In the genomic region with DNA sequence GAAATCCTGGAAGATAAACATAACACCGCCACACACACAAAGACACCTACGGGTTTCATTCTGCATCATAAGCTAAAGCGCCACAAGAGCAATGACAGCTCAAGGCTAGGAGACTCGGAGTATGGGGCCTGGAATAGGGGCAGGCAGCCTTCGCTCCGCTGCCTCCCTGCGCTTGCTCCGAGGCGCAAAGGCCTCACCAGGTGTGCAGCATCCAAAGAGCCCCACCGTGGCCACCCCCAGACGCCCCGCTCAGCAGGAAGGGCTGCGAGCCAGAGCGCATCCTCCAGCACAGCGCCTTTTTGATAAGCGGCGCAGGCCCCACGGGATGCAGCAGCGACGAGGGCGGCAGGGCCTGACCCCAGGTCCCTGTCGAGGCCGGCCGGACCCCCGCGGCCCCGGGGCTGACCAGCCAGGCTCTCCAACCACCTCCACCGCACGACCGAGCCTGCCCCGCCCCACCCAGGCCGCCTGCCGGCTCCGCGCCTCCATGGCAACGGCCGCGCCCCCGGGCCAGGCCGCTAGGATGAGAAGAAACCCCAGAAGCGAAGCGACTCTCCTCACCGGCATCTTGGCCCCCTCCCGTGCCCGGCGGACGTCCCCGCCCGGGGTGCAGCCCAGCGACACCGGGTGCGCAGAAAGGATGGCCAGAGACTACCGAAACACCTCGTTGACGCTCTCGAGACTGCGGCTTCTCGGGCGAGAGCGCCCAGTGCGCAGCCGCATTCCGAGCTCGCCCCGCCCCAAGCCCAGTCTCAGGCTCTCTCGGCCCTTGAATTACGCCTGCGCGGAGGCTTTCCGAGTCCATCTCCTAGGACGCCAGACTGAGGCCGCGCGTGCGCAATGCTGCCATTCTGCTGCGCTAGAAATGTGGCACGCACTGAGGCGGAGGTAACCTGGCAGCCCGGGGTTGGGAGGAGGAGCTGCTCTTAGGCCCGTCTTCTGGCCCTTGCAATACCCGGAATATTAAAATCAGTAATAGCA, we compare ENCODE assay signal across 1 cellular context.
TF ChIP-seq lines count a peak whose summit lies in the region.

A gene (minus strand): TSS at position 694 of the 981 bp plus-strand sequence. CDS start 127 bp downstream, at position 567.

TF ChIP-seq in K562, 482 proteins besides CTCF, POLR2A, EP300 and RAD21 (continued from another document):
- TF ChIP-seq, protein P1, sequence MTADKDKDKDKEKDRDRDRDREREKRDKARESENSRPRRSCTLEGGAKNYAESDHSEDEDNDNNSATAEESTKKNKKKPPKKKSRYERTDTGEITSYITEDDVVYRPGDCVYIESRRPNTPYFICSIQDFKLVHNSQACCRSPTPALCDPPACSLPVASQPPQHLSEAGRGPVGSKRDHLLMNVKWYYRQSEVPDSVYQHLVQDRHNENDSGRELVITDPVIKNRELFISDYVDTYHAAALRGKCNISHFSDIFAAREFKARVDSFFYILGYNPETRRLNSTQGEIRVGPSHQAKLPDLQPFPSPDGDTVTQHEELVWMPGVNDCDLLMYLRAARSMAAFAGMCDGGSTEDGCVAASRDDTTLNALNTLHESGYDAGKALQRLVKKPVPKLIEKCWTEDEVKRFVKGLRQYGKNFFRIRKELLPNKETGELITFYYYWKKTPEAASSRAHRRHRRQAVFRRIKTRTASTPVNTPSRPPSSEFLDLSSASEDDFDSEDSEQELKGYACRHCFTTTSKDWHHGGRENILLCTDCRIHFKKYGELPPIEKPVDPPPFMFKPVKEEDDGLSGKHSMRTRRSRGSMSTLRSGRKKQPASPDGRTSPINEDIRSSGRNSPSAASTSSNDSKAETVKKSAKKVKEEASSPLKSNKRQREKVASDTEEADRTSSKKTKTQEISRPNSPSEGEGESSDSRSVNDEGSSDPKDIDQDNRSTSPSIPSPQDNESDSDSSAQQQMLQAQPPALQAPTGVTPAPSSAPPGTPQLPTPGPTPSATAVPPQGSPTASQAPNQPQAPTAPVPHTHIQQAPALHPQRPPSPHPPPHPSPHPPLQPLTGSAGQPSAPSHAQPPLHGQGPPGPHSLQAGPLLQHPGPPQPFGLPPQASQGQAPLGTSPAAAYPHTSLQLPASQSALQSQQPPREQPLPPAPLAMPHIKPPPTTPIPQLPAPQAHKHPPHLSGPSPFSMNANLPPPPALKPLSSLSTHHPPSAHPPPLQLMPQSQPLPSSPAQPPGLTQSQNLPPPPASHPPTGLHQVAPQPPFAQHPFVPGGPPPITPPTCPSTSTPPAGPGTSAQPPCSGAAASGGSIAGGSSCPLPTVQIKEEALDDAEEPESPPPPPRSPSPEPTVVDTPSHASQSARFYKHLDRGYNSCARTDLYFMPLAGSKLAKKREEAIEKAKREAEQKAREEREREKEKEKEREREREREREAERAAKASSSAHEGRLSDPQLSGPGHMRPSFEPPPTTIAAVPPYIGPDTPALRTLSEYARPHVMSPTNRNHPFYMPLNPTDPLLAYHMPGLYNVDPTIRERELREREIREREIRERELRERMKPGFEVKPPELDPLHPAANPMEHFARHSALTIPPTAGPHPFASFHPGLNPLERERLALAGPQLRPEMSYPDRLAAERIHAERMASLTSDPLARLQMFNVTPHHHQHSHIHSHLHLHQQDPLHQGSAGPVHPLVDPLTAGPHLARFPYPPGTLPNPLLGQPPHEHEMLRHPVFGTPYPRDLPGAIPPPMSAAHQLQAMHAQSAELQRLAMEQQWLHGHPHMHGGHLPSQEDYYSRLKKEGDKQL (CRISPR knock-in tag; IDR thresholded peaks at IDR 0.05; ENCODE audit: borderline replicate concordance), result no peak
- TF ChIP-seq, protein P2, sequence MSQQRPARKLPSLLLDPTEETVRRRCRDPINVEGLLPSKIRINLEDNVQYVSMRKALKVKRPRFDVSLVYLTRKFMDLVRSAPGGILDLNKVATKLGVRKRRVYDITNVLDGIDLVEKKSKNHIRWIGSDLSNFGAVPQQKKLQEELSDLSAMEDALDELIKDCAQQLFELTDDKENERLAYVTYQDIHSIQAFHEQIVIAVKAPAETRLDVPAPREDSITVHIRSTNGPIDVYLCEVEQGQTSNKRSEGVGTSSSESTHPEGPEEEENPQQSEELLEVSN (IDR thresholded peaks at IDR 0.05; ENCODE audit: borderline replicate concordance in 1 of 2, extremely low read depth in 1 of 2, insufficient read depth in 1 of 2, insufficient read length in 1 of 2, low read depth in 1 of 2, low read length in 1 of 2, poor library complexity in 1 of 2, severe bottlenecking in 1 of 2), result no peak
- TF ChIP-seq PCBP1 (IDR thresholded peaks at IDR 0.05; ENCODE audit: low read depth, low read length, poor library complexity, severe bottlenecking) (peak; percentile 68), HEY1 (CRISPR knock-in tag; IDR thresholded peaks at IDR 0.05; ENCODE audit: borderline replicate concordance) (no peak)
